12 cellular contexts compared by ENCODE assay signal in genomic region chr5:177520906-177521513, GRCh38. TPM values are rescaled to one million over a fixed set of nuclear protein-coding genes. Genes with fewer than 3 reads are reported as not detected.
DNase-seq lines count a peak whose midpoint lies in the region; ATAC-seq and TF ChIP-seq lines count a peak whose summit lies in the region.
"Had no signal": no experiment of that assay in that cellular context is flagged by ENCODE, and none has a peak within 500 bp of the region (broad histone marks: within the 10 kb centered on the region; RNA-seq: fewer than 3 reads in every experiment).

No MANE protein-coding gene starts in this region.

- no peaks in the 10 kb centered on the region for H3K27me3 Mint-ChIP-seq in CD8-positive, alpha-beta T cell (ENCODE audit: low read depth)
- no peaks in the 10 kb centered on the region for H3K27me3 Mint-ChIP-seq in activated naive CD8-positive, alpha-beta T cell
- H3K27me3 Mint-ChIP-seq in naive thymus-derived CD8-positive, alpha-beta T cell, result no peaks in the 10 kb centered on the region

- H3K27ac Mint-ChIP-seq in CD8-positive, alpha-beta T cell, result peak overlapping the region; percentile 57
- H3K27ac Mint-ChIP-seq in activated naive CD8-positive, alpha-beta T cell, result peak overlapping the region; percentile 68
- H3K27ac Mint-ChIP-seq in naive thymus-derived CD8-positive, alpha-beta T cell, result peak overlapping the region in 8 of 10 donors; percentile 1 to 84 (median 62)

- H3K36me3 ChIP-seq in CD8-positive, alpha-beta T cell (ENCODE audit: insufficient read depth, low read length), result peaks cover 1% of the 10 kb centered on the region

- peaks cover 17% of the 10 kb centered on the region for H3K4me1 ChIP-seq in CD8-positive, alpha-beta T cell (ENCODE audit: insufficient read depth, low read length)
- H3K4me1 ChIP-seq: parathyroid adenoma had no signal

- ATAC-seq in CD8-positive, alpha-beta T cell, result no peak
- no peak for ATAC-seq in naive thymus-derived CD8-positive, alpha-beta T cell

- CTCF ChIA-PET in CD8-positive, alpha-beta T cell (lab: Charles Lee), result interaction anchor here (0.6 to 1.4 kb wide), 3 partner anchors 15 to 66 kb away, joined by 3 to 4 read pairs (median 3); no protein-coding TSS in a partner anchor

- intact Hi-C loops in CD8-positive, alpha-beta T cell (cut with DNase I, micrococcal nuclease), result no loop called here

- no peak for DNase-seq in CD8-positive, alpha-beta T cell
- no peak for DNase-seq in HFF-Myc (ENCODE audit: extremely low read depth, low read depth)
- no peak for DNase-seq in naive thymus-derived CD8-positive, alpha-beta T cell
- DNase-seq in D341Med (ENCODE audit: low spot score), result no peak
- DNase-seq in stimulated activated naive CD4-positive, alpha-beta T cell (lab: John Stamatoyannopoulos, UW), result no peak
- DNase-seq in SIG-M5 (lab: John Stamatoyannopoulos, UW), result no peak
- DNase-seq in cerebellum (ENCODE audit: low spot score), result no peak
- DNase-seq: H7, NCI-H1092 treated with DMSO at 0.1 percent for 48 hours, T1000 had no signal

- TF ChIP-seq CTCF in CD8-positive, alpha-beta T cell (IDR thresholded peaks at IDR 0.05), result no peak
- peak; percentile 11 for TF ChIP-seq CTCF in HFF-Myc (IDR thresholded peaks at IDR 0.05; ENCODE audit: low read depth, low read length, missing control alignments)

- no peak overlapping the region for H3K27ac ChIP-seq in CD8-positive, alpha-beta T cell (ENCODE audit: low read depth, low read length)
- H3K27ac ChIP-seq: parathyroid adenoma had no signal

- H3K9me3 ChIP-seq in CD8-positive, alpha-beta T cell (ENCODE audit: low read length), result no peaks in the 10 kb centered on the region

- no peaks in the 10 kb centered on the region for H3K9me3 Mint-ChIP-seq in CD8-positive, alpha-beta T cell
- no peaks in the 10 kb centered on the region for H3K9me3 Mint-ChIP-seq in activated naive CD8-positive, alpha-beta T cell (ENCODE audit: low read depth)
- H3K9me3 Mint-ChIP-seq in naive thymus-derived CD8-positive, alpha-beta T cell, result no peaks in the 10 kb centered on the region

- no peak overlapping the region for H3K4me3 ChIP-seq in CD8-positive, alpha-beta T cell (ENCODE audit: low read depth, low read length)
- no peak overlapping the region for H3K4me3 ChIP-seq in HFF-Myc (replicated peaks; ENCODE audit: low read depth, low read length)

- H3K4me3 Mint-ChIP-seq in CD8-positive, alpha-beta T cell, result no peak overlapping the region
- H3K4me3 Mint-ChIP-seq in activated naive CD8-positive, alpha-beta T cell, result no peak overlapping the region
- H3K4me3 Mint-ChIP-seq in naive thymus-derived CD8-positive, alpha-beta T cell, result peak overlapping the region in 1 of 10 donors; percentile 36

- POLR2A ChIA-PET in CD8-positive, alpha-beta T cell (lab: Charles Lee), result no interaction called here
- POLR2A ChIA-PET in naive thymus-derived CD8-positive, alpha-beta T cell (lab: Charles Lee), result no interaction called here

- peaks cover 44% of the 10 kb centered on the region for H3K36me3 Mint-ChIP-seq in CD8-positive, alpha-beta T cell
- peaks cover 6% of the 10 kb centered on the region for H3K36me3 Mint-ChIP-seq in activated naive CD8-positive, alpha-beta T cell
- peaks cover 0 to 24% (median 2%) of the 10 kb centered on the region in 3 donors for H3K36me3 Mint-ChIP-seq in naive thymus-derived CD8-positive, alpha-beta T cell

- H3K4me1 Mint-ChIP-seq in CD8-positive, alpha-beta T cell (ENCODE audit: low read depth), result peaks cover 37% of the 10 kb centered on the region
- H3K4me1 Mint-ChIP-seq in activated naive CD8-positive, alpha-beta T cell (ENCODE audit: low read depth), result peaks cover 37% of the 10 kb centered on the region
- peaks cover 24 to 46% (median 43%) of the 10 kb centered on the region in 4 donors for H3K4me1 Mint-ChIP-seq in naive thymus-derived CD8-positive, alpha-beta T cell

- H3K27me3 ChIP-seq in CD8-positive, alpha-beta T cell (ENCODE audit: insufficient read depth, low read length), result no peaks in the 10 kb centered on the region

RNA-seq across cellular contexts. Expression of gene DDX41, which starts 4.2 kb away (rescaled TPM):
- total RNA-seq in CD8-positive, alpha-beta T cell, result 10 to 100 TPM; 66.8 to 71.0 TPM
- total RNA-seq in naive thymus-derived CD8-positive, alpha-beta T cell, result 10 to 100 TPM; 84.0 to 86.4 TPM
- 10 to 100 TPM; 29.0 to 54.4 (median 43.0) TPM for polyA plus RNA-seq in naive thymus-derived CD8-positive, alpha-beta T cell
- 50.5 TPM for total RNA-seq in cerebellum

RNA-seq across cellular contexts. Expression of gene DOK3, which starts 11.4 kb away (rescaled TPM):
- total RNA-seq in CD8-positive, alpha-beta T cell, result 1 to 10 TPM; 1.1 to 1.2 TPM
- total RNA-seq in naive thymus-derived CD8-positive, alpha-beta T cell, result 1 to 10 TPM; 3.7 to 3.8 TPM
- polyA plus RNA-seq in naive thymus-derived CD8-positive, alpha-beta T cell, result under 1 TPM in 1 of 3 donors, not detected in 2; 0.22 TPM
- total RNA-seq in cerebellum, result 6.4 TPM

RNA-seq across cellular contexts. Expression of gene PDLIM7, which starts 23.6 kb away (rescaled TPM):
- total RNA-seq in CD8-positive, alpha-beta T cell, result 1 to 10 TPM; 6.6 to 7.1 TPM
- 10 to 100 TPM; 16.7 to 19.1 TPM for total RNA-seq in naive thymus-derived CD8-positive, alpha-beta T cell
- 1 to 10 TPM; 4.3 to 5.8 (median 5.3) TPM for polyA plus RNA-seq in naive thymus-derived CD8-positive, alpha-beta T cell
- 10.4 TPM for total RNA-seq in cerebellum

RNA-seq across cellular contexts. Expression of gene FAM193B, which starts 33.4 kb away (rescaled TPM):
- total RNA-seq in CD8-positive, alpha-beta T cell, result 100 to 1,000 TPM; 136 to 141 TPM
- 100 to 1,000 TPM; 214 to 225 TPM for total RNA-seq in naive thymus-derived CD8-positive, alpha-beta T cell
- polyA plus RNA-seq in naive thymus-derived CD8-positive, alpha-beta T cell, result 1 to 10 TPM; 1.6 to 5.5 (median 3.4) TPM
- total RNA-seq in cerebellum, result 35.9 TPM

RNA-seq across cellular contexts. Expression of gene DBN1, which starts 47.6 kb away (rescaled TPM):
- 10 to 100 TPM; 16.2 to 19.9 TPM for total RNA-seq in CD8-positive, alpha-beta T cell
- total RNA-seq in naive thymus-derived CD8-positive, alpha-beta T cell, result 10 to 100 TPM; 57.0 to 62.9 TPM
- 10 to 100 TPM; 20.5 to 25.3 (median 21.8) TPM for polyA plus RNA-seq in naive thymus-derived CD8-positive, alpha-beta T cell
- total RNA-seq in cerebellum, result 139 TPM
